Comparison of ENCODE assay signal across 25 cellular contexts in genomic region chr5:173412151-173412550, GRCh38.
"Had no signal": no experiment of that assay in that cellular context is flagged by ENCODE, and none has a peak within 500 bp of the region (broad histone marks: within the 10 kb centered on the region; RNA-seq: fewer than 3 reads in every experiment).

No MANE protein-coding gene starts in this region.

- H3K27me3 ChIP-seq: ascending aorta, body of pancreas, breast epithelium had no signal

- H3K36me3 ChIP-seq: ascending aorta, breast epithelium had no signal

- H3K4me1 ChIP-seq: ascending aorta, body of pancreas, breast epithelium had no signal

- H3K9me3 ChIP-seq: ascending aorta, body of pancreas, breast epithelium had no signal

- H3K27ac ChIP-seq: ascending aorta, body of pancreas, breast epithelium, VCaP had no signal

- DNase-seq: activated B cell treated with CpG ODN at 0.5 μM for 24 hours; activated CD4-positive, alpha-beta T cell treated with anti-CD3 and anti-CD28 coated beads for 4 hours; activated CD4-positive, CD25-positive, alpha-beta regulatory T cell treated with anti-CD3 and anti-CD28 coated beads, Interleukin-2, amount 50 U/mL, for 72 hours; activated CD8-positive, alpha-beta T cell treated with anti-CD3 and anti-CD28 coated beads for 36 hours; activated effector memory CD4-positive, alpha-beta T cell treated with anti-CD3 and anti-CD28 coated beads, Interleukin-2, amount 50 U/mL, for 16 hours; activated naive CD4-positive, alpha-beta T cell treated with Interleukin-2 at 50 U/mL for 16 hours; activated naive CD8-positive, alpha-beta T cell treated with anti-CD3 and anti-CD28 coated beads, Interleukin-2, amount 10 ng/mL, durations not matched to agents 7 days and 5 days; activated T-cell treated with anti-CD3 and anti-CD28 coated beads, Interleukin-2, amount 50 U/mL, for 1 hour; activated T-cell treated with anti-CD3 and anti-CD28 coated beads, Interleukin-2, amount 50 U/mL, for 72 hours; body of pancreas; NCI-H1105; NCI-H1436; NCI-H1694 treated with DMSO at 0.1 percent for 48 hours; NCI-H2029; NCI-H345; NCI-H524 treated with DMSO at 0.1 percent for 48 hours; RPMI8226; SHP77 treated with DMSO at 0.1 percent for 48 hours; T-cell; T-helper 17 cell; T-helper 9 cell had no signal

- H3K4me3 ChIP-seq: ascending aorta, body of pancreas, breast epithelium, K562 had no signal
